Comparison of ENCODE assay signal across 8 cellular contexts in genomic region chr1:22416555-22417454, GRCh38. TPM values are rescaled to one million over a fixed set of nuclear protein-coding genes. Genes with fewer than 3 reads are reported as not detected.
DNase-seq lines count a peak whose midpoint lies in the region; ATAC-seq and TF ChIP-seq lines count a peak whose summit lies in the region.

No MANE protein-coding gene starts in this region.

- ATAC-seq in activated naive CD4-positive, alpha-beta T cell treated with anti-CD3 and anti-CD28 coated beads, Interleukin-2, amount 50 U/mL, for 72 hours, result peak; percentile 82 to 88
- ATAC-seq in heart right ventricle, result peak in 7 of 8 donors; percentile 46 to 72 (median 51)
- peak; percentile 6 for ATAC-seq in aorta (ENCODE audit: low FRiP score)
- no peak for ATAC-seq in GM21515 (IDR thresholded peaks at IDR 0.05; ENCODE audit: unreplicated experiment)

- no peaks in the 10 kb centered on the region for H3K9me3 Mint-ChIP-seq in activated naive CD4-positive, alpha-beta T cell treated with anti-CD3 and anti-CD28 coated beads, Interleukin-2, amount 50 U/mL, for 72 hours

- H3K27me3 ChIP-seq in GM06990 (replicated peaks; ENCODE audit: control insufficient read depth, insufficient read depth, low read length) (no peaks in the 10 kb centered on the region; the same call in none of the 2 replicates), heart right ventricle (peaks cover 0 to 43% (median 18%) of the 10 kb centered on the region in 7 donors), aorta (ENCODE audit: control insufficient read depth in 1 of 2, insufficient read depth in 2 of 2, low read length in 1 of 2) (no peaks in the 10 kb centered on the region)

- H3K4me1 ChIP-seq in heart right ventricle, result peaks cover 0 to 48% (median 8%) of the 10 kb centered on the region in 9 donors
- no peaks in the 10 kb centered on the region for H3K4me1 ChIP-seq in aorta (ENCODE audit: control insufficient read depth in 1 of 2, insufficient read depth in 2 of 2, low read length in 2 of 2)

- H3K36me3 Mint-ChIP-seq in activated naive CD4-positive, alpha-beta T cell treated with anti-CD3 and anti-CD28 coated beads, Interleukin-2, amount 50 U/mL, for 72 hours, result no peaks in the 10 kb centered on the region

- no peaks in the 10 kb centered on the region for H3K9me3 ChIP-seq in heart right ventricle
- no peaks in the 10 kb centered on the region for H3K9me3 ChIP-seq in aorta (ENCODE audit: control insufficient read depth, low read length)

- H3K4me3 ChIP-seq in GM06990 (replicated peaks; ENCODE audit: low read depth, low read length) (no peak overlapping the region), heart right ventricle (no peak overlapping the region), aorta (ENCODE audit: low read length in 2 of 2) (no peak overlapping the region)

- H3K27ac Mint-ChIP-seq in activated naive CD4-positive, alpha-beta T cell treated with anti-CD3 and anti-CD28 coated beads, Interleukin-2, amount 50 U/mL, for 72 hours, result no peak overlapping the region

- intact Hi-C loops in heart right ventricle (cut with DNase I), result loop anchor here in 8 of 10 donors (5.0 to 10.0 kb wide), 5 partner anchors 282 to 515 kb away; no protein-coding TSS in a partner anchor
- intact Hi-C loops in aorta (cut with DNase I), result no loop called here

- no peak overlapping the region for H3K27ac ChIP-seq in heart right ventricle
- H3K27ac ChIP-seq in aorta (ENCODE audit: low read depth in 1 of 2, low read length in 2 of 2), result no peak overlapping the region

- H3K36me3 ChIP-seq in GM06990 (ENCODE audit: control insufficient read depth, insufficient read depth, low read length) (no peaks in the 10 kb centered on the region), heart right ventricle (no peaks in the 10 kb centered on the region), aorta (ENCODE audit: control insufficient read depth in 1 of 2, insufficient read depth in 2 of 2, low read length in 1 of 2) (no peaks in the 10 kb centered on the region)

- TF ChIP-seq CTCF in GM06990 (IDR thresholded peaks at IDR 0.05; ENCODE audit: insufficient read depth, low read length, poor library complexity, severe bottlenecking), result peak; percentile 94
- TF ChIP-seq CTCF in heart right ventricle (IDR thresholded peaks at IDR 0.05), result peak; percentile 43 to 89 (median 79)

- WGBS in heart right ventricle, 2 donors, result 16 to 18% methylated on average over 13 of the region's 13 CpGs
- 16 to 18% methylated on average over 13 of the region's 13 CpGs for WGBS in aorta, 2 donors

- DNase-seq in GM06990 (ENCODE audit: extremely low read depth, insufficient read length), result peak; percentile 61
- peak; percentile 76 for DNase-seq in NCI-H128 (lab: John Stamatoyannopoulos, UW; ENCODE audit: unreplicated experiment)
- peak; percentile 55 for DNase-seq in SKM-1 treated with dmso at 0.1 percent for 144 hours (lab: John Stamatoyannopoulos, UW; ENCODE audit: unreplicated experiment)
- DNase-seq in activated naive CD4-positive, alpha-beta T cell treated with anti-CD3 and anti-CD28 coated beads, Interleukin-2, amount 50 U/mL, for 72 hours (ENCODE audit: low spot score in 2 of 2), result peak; percentile 70 to 79
- peak; percentile 59 to 69 for DNase-seq in heart right ventricle
- peak; percentile 60 for DNase-seq in putamen (ENCODE audit: low spot score)
- peak; percentile 65 to 85 for DNase-seq in aorta

RNA-seq across cellular contexts. Expression of gene ZBTB40, which starts 34.8 kb away (rescaled TPM):
- total RNA-seq in activated naive CD4-positive, alpha-beta T cell treated with anti-CD3 and anti-CD28 coated beads, Interleukin-2, amount 50 U/mL, for 72 hours, result 10 to 100 TPM; 15.9 to 16.3 TPM
- total RNA-seq in heart right ventricle, result 10 to 100 TPM in 9 of 10 donors, 1 to 10 TPM in 1; 8.5 to 18.2 (median 14.2) TPM
- polyA plus RNA-seq in heart right ventricle, result 1 to 10 TPM; 3.2 to 6.4 TPM
- 10 to 100 TPM; 21.2 to 24.9 TPM for total RNA-seq in aorta
- 10 to 100 TPM in 1 of 2 donors, 1 to 10 TPM in 1; 4.4 to 19.3 TPM for polyA plus RNA-seq in aorta

Comparison
In these comparisons a context has a peak if more than half of its experiments do, and no peak if none do; other contexts are left out.
1. intact Hi-C loops: an anchor here in heart right ventricle (5.0 to 10.0 kb wide); none called in aorta.